16 cellular contexts compared by ENCODE assay signal in the genomic region with DNA sequence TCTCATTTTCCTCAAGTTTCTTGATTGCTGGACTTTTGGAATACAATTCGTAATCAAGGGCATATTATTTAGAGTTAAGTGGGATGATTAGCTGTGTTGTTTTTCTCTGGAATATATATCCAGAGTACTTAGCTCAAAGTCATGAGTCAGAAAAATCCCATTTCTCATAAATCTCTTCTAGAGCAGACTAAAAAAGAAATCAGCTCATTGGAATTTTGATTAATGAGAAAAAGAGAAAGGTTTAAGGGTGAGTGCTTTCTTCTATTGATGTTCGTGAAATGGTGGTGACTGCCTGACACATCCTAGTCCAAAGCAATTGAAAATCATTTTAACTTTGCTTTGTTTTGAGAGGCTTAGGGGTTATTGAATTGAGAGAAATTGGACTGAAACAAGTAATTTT.
A peak's percentile ranks its signal among the peaks of the same experiment; 100 is the strongest.
DNase-seq lines count a peak whose midpoint lies in the region; TF ChIP-seq lines count a peak whose summit lies in the region.
"Had no signal": no experiment of that assay in that cellular context is flagged by ENCODE, and none has a peak within 500 bp of the region (broad histone marks: within the 10 kb centered on the region; RNA-seq: fewer than 3 reads in every experiment).

No MANE protein-coding gene starts in this region.

- H3K9ac ChIP-seq in SK-N-SH (peak overlapping the region; percentile 47; the same call in 1 of the 2 replicates), mammary epithelial cell (ENCODE audit: insufficient read depth, low read length) (no peak overlapping the region)

- TF ChIP-seq EP300 in SK-N-SH (IDR thresholded peaks at IDR 0.05; ENCODE audit: borderline replicate concordance in 1 of 2, low read depth in 1 of 2, low read length in 1 of 2) = peak; percentile 13 to 59; a peak in 2 of 4 replicates

- no peaks in the 10 kb centered on the region for H3K9me2 ChIP-seq in SK-N-SH

- TF ChIP-seq RAD21 in SK-N-SH (IDR thresholded peaks at IDR 0.05; ENCODE audit: low read length) = no peak

- intact Hi-C loops in mammary epithelial cell (cut with micrococcal nuclease) = no loop called here

- peaks cover 47% of the 10 kb centered on the region for H3F3A ChIP-seq in SK-N-SH (replicated peaks; ENCODE audit: insufficient read depth)

- DNase-seq in ELR (ENCODE audit: low read depth) (peak; percentile 14), SK-N-SH (no peak), fibroblast of mammary gland (ENCODE audit: low read depth) (peak; percentile 27), renal cortical epithelial cell (ENCODE audit: low read depth) (peak; percentile 12), WERI-Rb-1 (no peak), GM10266 (ENCODE audit: extremely low spot score) (no peak), NCI-H510A treated with DMSO at 0.1 percent for 48 hours (lab: John Stamatoyannopoulos, UW) (no peak), mammary epithelial cell (no peak)
- DNase-seq: CD4-positive, CD25-positive, alpha-beta regulatory T cell; GDM1; H7; NCI-H1436; NCI-H2081; NCI-H524 treated with DMSO at 0.1 percent for 48 hours; OCI-M1 had no signal

- H3K4me1 ChIP-seq in SK-N-SH (ENCODE audit: control insufficient read depth in 1 of 2, insufficient read depth in 2 of 2, low read depth in 1 of 2, low read length in 1 of 2) (peaks cover 0 to 4% of the 10 kb centered on the region in 2 experiments; a peak in 2 of 4 replicates), mammary epithelial cell (ENCODE audit: insufficient read depth, low read length) (no peaks in the 10 kb centered on the region)

- H3K9me3 ChIP-seq in SK-N-SH (no peaks in the 10 kb centered on the region), WERI-Rb-1 (ENCODE audit: severe bottlenecking) (no peaks in the 10 kb centered on the region), mammary epithelial cell (replicated peaks; ENCODE audit: insufficient read depth, low read length) (no peaks in the 10 kb centered on the region)

- CTCF ChIA-PET in SK-N-SH (lab: Yijun Ruan, JAX) (interaction anchor here (0.7 kb wide), 1 partner anchor 63 kb away, joined by 4 read pairs; no protein-coding TSS in a partner anchor), mammary epithelial cell (lab: Charles Lee; ENCODE audit: low non-redundant PET) (no interaction called here)

- BruUV-seq in mammary epithelial cell (replicated peaks; lab: Mats Ljungman, UMichigan) = no TSS peak

- TF ChIP-seq CTCF in SK-N-SH (IDR thresholded peaks at IDR 0.05) (no peak), fibroblast of mammary gland (conservative IDR thresholded peaks at IDR 0.05; ENCODE audit: control insufficient read depth, insufficient read depth, low read depth, low read length) (no peak), WERI-Rb-1 (IDR thresholded peaks at IDR 0.05; ENCODE audit: low read depth, low read length) (no peak), GM10266 (IDR thresholded peaks at IDR 0.05; ENCODE audit: control insufficient read depth, insufficient read depth, low read depth, missing control alignments) (no peak), mammary epithelial cell (conservative IDR thresholded peaks at IDR 0.05 in 1 of 2, IDR thresholded peaks at IDR 0.05 in 1 of 2; ENCODE audit: extremely low read depth in 1 of 2, insufficient read depth in 1 of 2, low read depth in 1 of 2, low read length in 2 of 2) (no peak)

- WGBS in SK-N-SH (ENCODE audit: low lambda C conversion rate) = 19% methylated on average over 2 of the region's 2 CpGs
- 94% methylated on average over 2 of the region's 2 CpGs for WGBS in mammary epithelial cell (ENCODE audit: low coverage, missing lambda C conversion rate)

- in situ Hi-C loops in mammary epithelial cell (cut with MboI; ENCODE audit: low sequenced_read_pairs in 2 of 2) = no loop called here

- H3K27ac ChIP-seq in SK-N-SH (ENCODE audit: low read depth in 2 of 2, low read length in 1 of 2) (peak overlapping the region; percentile 86 to 93), WERI-Rb-1 (no peak overlapping the region), mammary epithelial cell (ENCODE audit: insufficient read depth, low read depth, low read length) (no peak overlapping the region)
- H3K27ac ChIP-seq: SK-N-MC had no signal

- peak overlapping the region; percentile 84; the same call in 1 of the 2 replicates for H2AFZ ChIP-seq in SK-N-SH (ENCODE audit: low read depth)
- no peak overlapping the region for H2AFZ ChIP-seq in mammary epithelial cell (ENCODE audit: low read depth, low read length)

- H3K4me3 ChIP-seq in SK-N-SH (ENCODE audit: low read depth in 2 of 2, low read length in 1 of 2) (no peak overlapping the region; a peak in 1 of 4 replicates), fibroblast of mammary gland (ENCODE audit: control insufficient read depth, low read depth, low read length) (no peak overlapping the region), WERI-Rb-1 (ENCODE audit: low read depth, low read length) (no peak overlapping the region), mammary epithelial cell (replicated peaks in 1 of 3; ENCODE audit: insufficient read depth in 1 of 3, low read depth in 2 of 3, low read length in 3 of 3) (no peak overlapping the region)
- H3K4me3 ChIP-seq: SK-N-MC had no signal

- H3K4me2 ChIP-seq in SK-N-SH (peak overlapping the region; percentile 49; the same call in 1 of the 2 replicates), mammary epithelial cell (ENCODE audit: insufficient read depth, low read depth, low read length) (no peak overlapping the region)

- H3K79me2 ChIP-seq in SK-N-SH (ENCODE audit: insufficient read depth) (0 out of 2 replicates have a peak, but pooled peaks cover 4% of the 10 kb centered on the region), mammary epithelial cell (ENCODE audit: insufficient read depth, low read length) (no peaks in the 10 kb centered on the region)

- POLR2A ChIA-PET in SK-N-SH (lab: Yijun Ruan, JAX) = no interaction called here

- H3K27me3 ChIP-seq in SK-N-SH (ENCODE audit: insufficient read depth) (no peaks in the 10 kb centered on the region), WERI-Rb-1 (ENCODE audit: insufficient read depth, low read depth, severe bottlenecking) (no peaks in the 10 kb centered on the region), mammary epithelial cell (ENCODE audit: insufficient read depth, low read length) (no peaks in the 10 kb centered on the region)

- H4K20me1 ChIP-seq in SK-N-SH (ENCODE audit: insufficient read depth) (no peaks in the 10 kb centered on the region), mammary epithelial cell (ENCODE audit: insufficient read depth, low read length) (no peaks in the 10 kb centered on the region)

- no peaks in the 10 kb centered on the region for H3K36me3 ChIP-seq in SK-N-SH (replicated peaks in 1 of 2; ENCODE audit: control insufficient read depth in 1 of 2, insufficient read depth in 2 of 2, low read length in 1 of 2)
- no peaks in the 10 kb centered on the region for H3K36me3 ChIP-seq in WERI-Rb-1
- H3K36me3 ChIP-seq in mammary epithelial cell (ENCODE audit: insufficient read depth, low read length) = no peaks in the 10 kb centered on the region

- dilution Hi-C loops in mammary epithelial cell (cut with HindIII; ENCODE audit: low sequenced_read_pairs) = no loop called here

TF ChIP-seq in SK-N-SH, 30 proteins besides CTCF, POLR2A, EP300 and RAD21 (continues in another document):
- no peak for TF ChIP-seq YY1 (IDR thresholded peaks at IDR 0.05; ENCODE audit: low read depth)
- no peak for TF ChIP-seq SIN3A (IDR thresholded peaks at IDR 0.05; ENCODE audit: borderline replicate concordance, low read depth, low read length)
- TF ChIP-seq FOXM1 (IDR thresholded peaks at IDR 0.05; ENCODE audit: low read depth) = no peak
- peak; percentile 15; the same call in 1 of the 2 replicates for TF ChIP-seq JUND (IDR thresholded peaks at IDR 0.05)
- TF ChIP-seq GATA2 (CRISPR knock-in tag; IDR thresholded peaks at IDR 0.05) = no peak
- no peak for TF ChIP-seq USF2 (IDR thresholded peaks at IDR 0.05; ENCODE audit: borderline replicate concordance, low read depth, low read length)
- peak; percentile 71 for TF ChIP-seq PBX3 (IDR thresholded peaks at IDR 0.05)
- TF ChIP-seq MXI1 (IDR thresholded peaks at IDR 0.05; ENCODE audit: low read depth, low read length) = no peak
- peak; percentile 38; the same call in 1 of the 2 replicates for TF ChIP-seq FOSL2 (IDR thresholded peaks at IDR 0.05; ENCODE audit: borderline replicate concordance, low read depth)
- no peak for TF ChIP-seq RCOR1 (IDR thresholded peaks at IDR 0.05; ENCODE audit: low read length)
- no peak for TF ChIP-seq MEF2A (IDR thresholded peaks at IDR 0.05; ENCODE audit: borderline replicate concordance, low read depth)

Comparison
In these comparisons a context has a peak if more than half of its experiments do, and no peak if none do; other contexts are left out.
1. DNase-seq: peak in ELR (single experiment), fibroblast of mammary gland (single experiment) and renal cortical epithelial cell (single experiment); none in SK-N-SH (single experiment), WERI-Rb-1 (single experiment), GM10266 (single experiment), NCI-H510A treated with DMSO at 0.1 percent for 48 hours (single experiment) and mammary epithelial cell (single experiment).
2. H3K27ac ChIP-seq: peak in SK-N-SH (2 of 2); none in WERI-Rb-1 (single experiment) and mammary epithelial cell (single experiment).